In genomic region chr3:55854395-55854994, GRCh38 we compare ENCODE assay signal across 17 cellular contexts.
"Had no signal": no experiment of that assay in that cellular context is flagged by ENCODE, and none has a peak within 500 bp of the region (broad histone marks: within the 10 kb centered on the region; RNA-seq: fewer than 3 reads in every experiment).

No MANE protein-coding gene starts in this region.

- H3K4me1 ChIP-seq: colonic mucosa, prostate gland, right lobe of liver, spleen, tibial nerve had no signal

- H3K27ac ChIP-seq: colonic mucosa, prostate gland, right lobe of liver, SJSA1, spleen, tibial nerve had no signal

- H3K27ac Mint-ChIP-seq: activated naive CD4-positive, alpha-beta T cell treated with anti-CD3 and anti-CD28 coated beads, Interleukin-2, amount 10 ng/mL, durations not matched to agents 7 days and 5 days; activated T-helper 17 cell treated with anti-CD3 and anti-CD28 coated beads, Interleukin-2, amount 50 U/mL, for 72 hours; memory B cell; stimulated activated memory B cell treated with anti-CD40 and anti-IgM and Interleukin-4, amounts not matched to agents 10 μg/mL and 1 μg/mL and 100 μg/mL, for 72 hours had no signal

- H3K27me3 ChIP-seq: colonic mucosa, right lobe of liver, SJSA1, spleen, tibial nerve had no signal

- H3K9me3 Mint-ChIP-seq: stimulated activated memory B cell treated with anti-CD40 and anti-IgM and Interleukin-4, amounts not matched to agents 10 μg/mL and 1 μg/mL and 100 μg/mL, for 72 hours had no signal

- H3K9me3 ChIP-seq: colonic mucosa, prostate gland, right lobe of liver, SJSA1, spleen, tibial nerve had no signal

- H3K4me3 ChIP-seq: colonic mucosa, prostate gland, right lobe of liver, SJSA1, spleen, tibial nerve had no signal

- H3K4me3 Mint-ChIP-seq: activated naive CD4-positive, alpha-beta T cell treated with anti-CD3 and anti-CD28 coated beads, Interleukin-2, amount 10 ng/mL, durations not matched to agents 7 days and 5 days; activated T-helper 17 cell treated with anti-CD3 and anti-CD28 coated beads, Interleukin-2, amount 50 U/mL, for 72 hours; memory B cell; stimulated activated memory B cell treated with anti-CD40 and anti-IgM and Interleukin-4, amounts not matched to agents 10 μg/mL and 1 μg/mL and 100 μg/mL, for 72 hours had no signal

- H3K27me3 Mint-ChIP-seq: activated naive CD4-positive, alpha-beta T cell treated with anti-CD3 and anti-CD28 coated beads, Interleukin-2, amount 10 ng/mL, durations not matched to agents 7 days and 5 days; activated T-helper 17 cell treated with anti-CD3 and anti-CD28 coated beads, Interleukin-2, amount 50 U/mL, for 72 hours; memory B cell; stimulated activated memory B cell treated with anti-CD40 and anti-IgM and Interleukin-4, amounts not matched to agents 10 μg/mL and 1 μg/mL and 100 μg/mL, for 72 hours had no signal

- H3K4me1 Mint-ChIP-seq: activated naive CD4-positive, alpha-beta T cell treated with anti-CD3 and anti-CD28 coated beads, Interleukin-2, amount 10 ng/mL, durations not matched to agents 7 days and 5 days; activated T-helper 17 cell treated with anti-CD3 and anti-CD28 coated beads, Interleukin-2, amount 50 U/mL, for 72 hours; memory B cell; stimulated activated memory B cell treated with anti-CD40 and anti-IgM and Interleukin-4, amounts not matched to agents 10 μg/mL and 1 μg/mL and 100 μg/mL, for 72 hours had no signal

- ATAC-seq: activated T-helper 17 cell treated with anti-CD3 and anti-CD28 coated beads, Interleukin-2, amount 50 U/mL, for 72 hours; left lobe of liver; right lobe of liver; stimulated activated memory B cell treated with anti-CD40 and anti-IgM and Interleukin-4, amounts not matched to agents 10 μg/mL and 1 μg/mL and 100 μg/mL, for 72 hours had no signal

- H3K36me3 Mint-ChIP-seq: activated naive CD4-positive, alpha-beta T cell treated with anti-CD3 and anti-CD28 coated beads, Interleukin-2, amount 10 ng/mL, durations not matched to agents 7 days and 5 days; memory B cell; stimulated activated memory B cell treated with anti-CD40 and anti-IgM and Interleukin-4, amounts not matched to agents 10 μg/mL and 1 μg/mL and 100 μg/mL, for 72 hours had no signal

- H3K36me3 ChIP-seq: colonic mucosa, prostate gland, right lobe of liver, SJSA1, spleen, tibial nerve had no signal

- DNase-seq: activated CD4-positive, alpha-beta T cell treated with anti-CD3 and anti-CD28 coated beads for 48 hours; activated naive CD4-positive, alpha-beta T cell treated with anti-CD3 and anti-CD28 coated beads, Interleukin-2, amount 10 ng/mL, durations not matched to agents 7 days and 5 days; caudate nucleus; colonic mucosa; effector memory CD4-positive, alpha-beta T cell; nucleus accumbens; right lobe of liver; spleen; stimulated activated CD4-positive, alpha-beta T cell treated with anti-CD3 and anti-CD28 coated beads, Interleukin-1b, Interleukin-23, amount 100 ng/mL, for 48 hours; T-helper 1 cell had no signal
